Comparison of ENCODE assay signal across 8 cellular contexts in genomic region chr12:79933043-79933442, GRCh38. TPM values are rescaled to one million over a fixed set of nuclear protein-coding genes. Genes with fewer than 3 reads are reported as not detected.
DNase-seq lines count a peak whose midpoint lies in the region; ATAC-seq and TF ChIP-seq lines count a peak whose summit lies in the region.

No MANE protein-coding gene starts in this region.

- peaks cover 54 to 69% (median 65%) of the 10 kb centered on the region in 3 donors for H3K4me1 Mint-ChIP-seq in CD8-positive, alpha-beta memory T cell
- H3K4me1 Mint-ChIP-seq in endodermal cell (peaks cover 32% of the 10 kb centered on the region), osteocyte (ENCODE audit: unreplicated experiment) (peaks cover 44% of the 10 kb centered on the region)

- H3K27me3 Mint-ChIP-seq in CD8-positive, alpha-beta memory T cell, result peaks cover 0 to 3% of the 10 kb centered on the region in 2 donors
- H3K27me3 Mint-ChIP-seq in endodermal cell (ENCODE audit: insufficient read depth), result no peaks in the 10 kb centered on the region
- H3K27me3 Mint-ChIP-seq in osteocyte (ENCODE audit: unreplicated experiment), result no peaks in the 10 kb centered on the region

- H3K9me3 ChIP-seq in CD8-positive, alpha-beta memory T cell (ENCODE audit: low read length), result no peaks in the 10 kb centered on the region
- no peaks in the 10 kb centered on the region for H3K9me3 ChIP-seq in OCI-LY3 (ENCODE audit: insufficient read depth, low read length)
- peaks cover 3% of the 10 kb centered on the region for H3K9me3 ChIP-seq in endodermal cell (ENCODE audit: control insufficient read depth, low read length)

- peak overlapping the region; percentile 91 for H3K9ac ChIP-seq in OCI-LY3 (ENCODE audit: low read length)
- peak overlapping the region; percentile 89 for H3K9ac ChIP-seq in endodermal cell (ENCODE audit: extremely low read depth, low read length, poor library complexity, severe bottlenecking)

- peaks cover 0 to 22% (median 0%) of the 10 kb centered on the region in 3 donors for H3K36me3 Mint-ChIP-seq in CD8-positive, alpha-beta memory T cell
- H3K36me3 Mint-ChIP-seq in endodermal cell (ENCODE audit: low read depth), result peaks cover 8% of the 10 kb centered on the region
- H3K36me3 Mint-ChIP-seq in osteocyte (ENCODE audit: unreplicated experiment), result peaks cover 7% of the 10 kb centered on the region

- no peaks in the 10 kb centered on the region for H3K27me3 ChIP-seq in CD8-positive, alpha-beta memory T cell (ENCODE audit: insufficient read depth, low read length, poor library complexity, severe bottlenecking)
- H3K27me3 ChIP-seq in OCI-LY3 (ENCODE audit: low read depth, low read length), result no peaks in the 10 kb centered on the region
- no peaks in the 10 kb centered on the region for H3K27me3 ChIP-seq in endodermal cell (ENCODE audit: control insufficient read depth, insufficient read depth, low read length, poor library complexity, severe bottlenecking)

- POLR2A ChIA-PET in CD8-positive, alpha-beta memory T cell (lab: Charles Lee), result no interaction called here

- peak overlapping the region; percentile 85 for H3K27ac ChIP-seq in CD8-positive, alpha-beta memory T cell (ENCODE audit: low read depth, low read length)
- H3K27ac ChIP-seq in OCI-LY3 (ENCODE audit: low read length) (no peak overlapping the region), endodermal cell (ENCODE audit: low read depth, low read length) (no peak overlapping the region)

- peak overlapping the region in 6 of 8 donors; percentile 62 to 99 (median 98) for H3K27ac Mint-ChIP-seq in CD8-positive, alpha-beta memory T cell
- H3K27ac Mint-ChIP-seq in endodermal cell (no peak overlapping the region), osteocyte (ENCODE audit: unreplicated experiment) (peak overlapping the region; percentile 99)

- H3K4me3 Mint-ChIP-seq in CD8-positive, alpha-beta memory T cell, result peak overlapping the region; percentile 99 to 100 (median 99)
- H3K4me3 Mint-ChIP-seq in endodermal cell, result peak overlapping the region; percentile 100
- H3K4me3 Mint-ChIP-seq in osteocyte (ENCODE audit: unreplicated experiment), result peak overlapping the region; percentile 97

- H3K79me2 ChIP-seq in OCI-LY3 (ENCODE audit: low read length), result peaks cover 74% of the 10 kb centered on the region

- peak overlapping the region; percentile 87 for H3K4me2 ChIP-seq in OCI-LY3 (ENCODE audit: low read length)

- no peak for DNase-seq in CD8-positive, alpha-beta memory T cell
- DNase-seq in endodermal cell, result no peak
- DNase-seq in osteocyte (ENCODE audit: extremely low spot score, unreplicated experiment), result no peak
- DNase-seq in head of caudate nucleus, result no peak
- no peak for DNase-seq in DMS153 treated with DMSO at 0.1 percent for 48 hours (lab: John Stamatoyannopoulos, UW; ENCODE audit: unreplicated experiment)

- no peak for TF ChIP-seq CTCF in OCI-LY3 (IDR thresholded peaks at IDR 0.05; ENCODE audit: low read depth, low read length)
- TF ChIP-seq CTCF in endodermal cell (conservative IDR thresholded peaks at IDR 0.05), result no peak
- TF ChIP-seq CTCF in osteocyte (IDR thresholded peaks at IDR 0.05), result no peak

- no peaks in the 10 kb centered on the region for H3K36me3 ChIP-seq in CD8-positive, alpha-beta memory T cell (ENCODE audit: insufficient read depth, low read length)
- no peaks in the 10 kb centered on the region for H3K36me3 ChIP-seq in OCI-LY3 (replicated peaks; ENCODE audit: low read depth, low read length)
- peaks cover 6% of the 10 kb centered on the region for H3K36me3 ChIP-seq in endodermal cell (ENCODE audit: control insufficient read depth, insufficient read depth, low read length)

- intact Hi-C loops in head of caudate nucleus (cut with DNase I), result no loop called here

- 83% methylated on average over 1 of the region's 2 CpGs; no CpG with 5 or more reads in 1 of the 2 experiments for WGBS in endodermal cell (ENCODE audit: insufficient coverage in 1 of 2, insufficient read length in 1 of 2), 2 experiments

- H4K20me1 ChIP-seq in OCI-LY3 (ENCODE audit: insufficient read depth, low read length), result peaks cover 49% of the 10 kb centered on the region

- no peaks in the 10 kb centered on the region for H3K9me3 Mint-ChIP-seq in CD8-positive, alpha-beta memory T cell
- H3K9me3 Mint-ChIP-seq in endodermal cell (no peaks in the 10 kb centered on the region), osteocyte (ENCODE audit: unreplicated experiment) (peaks cover 5% of the 10 kb centered on the region)

- H2AFZ ChIP-seq in OCI-LY3 (ENCODE audit: low read depth, low read length), result no peak overlapping the region

- peaks cover 42% of the 10 kb centered on the region for H3K4me1 ChIP-seq in CD8-positive, alpha-beta memory T cell (ENCODE audit: insufficient read depth, low read length)
- H3K4me1 ChIP-seq in OCI-LY3 (ENCODE audit: low read length) (peaks cover 27% of the 10 kb centered on the region), endodermal cell (ENCODE audit: control insufficient read depth, insufficient read depth, low read length) (no peaks in the 10 kb centered on the region)

- ATAC-seq in GM19395 (IDR thresholded peaks at IDR 0.05; ENCODE audit: unreplicated experiment), result no peak
- no peak for ATAC-seq in HG02642 (IDR thresholded peaks at IDR 0.05; ENCODE audit: poor library complexity, unreplicated experiment)

- peak overlapping the region; percentile 75 for H3K4me3 ChIP-seq in CD8-positive, alpha-beta memory T cell (ENCODE audit: low read length)
- H3K4me3 ChIP-seq in OCI-LY3 (ENCODE audit: low read length), result peak overlapping the region; percentile 96
- peak overlapping the region; percentile 96 for H3K4me3 ChIP-seq in endodermal cell (ENCODE audit: low read length)

- CTCF ChIA-PET in CD8-positive, alpha-beta memory T cell (lab: Charles Lee), result no interaction called here

RNA-seq across cellular contexts. Expression of gene PPP1R12A, which starts 1.9 kb away (rescaled TPM):
- total RNA-seq in CD8-positive, alpha-beta memory T cell, result 10 to 100 TPM; 72.1 to 80.4 TPM
- polyA plus RNA-seq in CD8-positive, alpha-beta memory T cell, result 140 TPM
- total RNA-seq in endodermal cell (10 to 100 TPM; 80.0 to 94.7 TPM), osteocyte (116 and 124 TPM in 2 replicates)
- 47.6 TPM for polyA plus RNA-seq in endodermal cell (2013, experiment 1 of 2)
- polyA plus RNA-seq in endodermal cell (2013, experiment 2 of 2), result 55.4 TPM
